Comparison of ENCODE assay signal across 8 cellular contexts in the genomic region with DNA sequence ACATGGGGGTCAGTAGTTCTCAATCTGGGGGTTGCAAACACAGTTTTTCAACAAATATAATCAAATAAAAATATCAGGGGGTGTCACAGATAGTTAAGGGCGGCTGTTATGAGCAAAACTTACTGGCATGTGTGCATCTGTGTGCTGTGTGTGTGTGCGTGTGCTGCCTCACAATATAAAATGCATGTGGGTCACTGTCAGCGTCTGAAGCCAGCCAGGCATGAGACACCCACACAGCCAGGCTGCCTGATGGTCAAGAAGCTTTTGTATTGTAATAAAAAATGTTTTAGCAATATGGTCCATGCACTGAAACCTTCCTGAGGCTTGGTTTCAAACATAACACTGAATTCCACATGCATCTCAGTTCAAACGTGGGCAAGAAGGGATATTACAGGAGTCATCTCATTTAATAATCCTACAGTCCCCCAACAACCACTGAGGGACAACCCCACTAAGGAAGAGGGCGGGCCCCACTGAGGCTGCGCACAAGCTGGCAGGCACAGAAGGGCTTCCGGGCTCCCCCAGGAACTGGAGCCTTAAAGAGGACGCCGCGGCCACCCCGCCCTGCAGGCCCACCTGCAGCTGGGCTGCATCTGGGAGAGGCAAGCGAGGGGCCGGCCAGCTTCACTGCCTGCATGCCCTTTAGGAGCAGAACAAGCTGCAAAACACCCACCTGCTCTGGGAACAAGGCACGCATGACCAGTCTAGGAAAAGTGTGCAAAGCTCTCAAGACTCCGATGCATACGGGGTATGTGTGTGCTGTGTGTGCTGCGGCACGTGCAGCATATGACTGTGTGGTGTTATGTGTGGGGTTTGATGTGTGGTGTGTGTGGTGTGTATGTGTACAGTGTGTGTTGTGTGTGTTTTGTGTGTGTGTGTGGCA. TPM values are rescaled to one million over a fixed set of nuclear protein-coding genes. Genes with fewer than 3 reads are reported as not detected.
DNase-seq lines count a peak whose midpoint lies in the region; ATAC-seq and TF ChIP-seq lines count a peak whose summit lies in the region.

No MANE protein-coding gene starts in this region.

- TF ChIP-seq CTCF in epithelial cell of proximal tubule (conservative IDR thresholded peaks at IDR 0.05; ENCODE audit: low read depth, low read length) = no peak

- H3K27me3 ChIP-seq in H7 (ENCODE audit: control insufficient read depth, insufficient read depth, low read length) = no peaks in the 10 kb centered on the region

- peak overlapping the region; percentile 36 for H3K4me3 ChIP-seq in epithelial cell of proximal tubule (ENCODE audit: low read depth, low read length)
- no peak overlapping the region for H3K4me3 ChIP-seq in H7 (ENCODE audit: insufficient read depth, low read depth, low read length)

- H3K36me3 ChIP-seq in H7 (replicated peaks; ENCODE audit: control insufficient read depth, insufficient read depth, low read length) = no peaks in the 10 kb centered on the region; the same call in 1 of the 2 replicates

- H3K9me3 Mint-ChIP-seq in stimulated activated naive CD8-positive, alpha-beta T cell treated with anti-CD3 and anti-CD28 coated beads, Interleukin-15, Interleukin-2, amounts not matched to agents 100 ng/mL and 50 ng/mL, for 24 hours = no peaks in the 10 kb centered on the region

- peak overlapping the region; percentile 88 for H3K4me3 Mint-ChIP-seq in stimulated activated naive CD8-positive, alpha-beta T cell treated with anti-CD3 and anti-CD28 coated beads, Interleukin-15, Interleukin-2, amounts not matched to agents 100 ng/mL and 50 ng/mL, for 24 hours

- peak overlapping the region; percentile 98 for H3K27ac Mint-ChIP-seq in stimulated activated naive CD8-positive, alpha-beta T cell treated with anti-CD3 and anti-CD28 coated beads, Interleukin-15, Interleukin-2, amounts not matched to agents 100 ng/mL and 50 ng/mL, for 24 hours

- peak; percentile 48 for ATAC-seq in GM18870 (IDR thresholded peaks at IDR 0.05; ENCODE audit: unreplicated experiment)
- ATAC-seq in HG02973 (IDR thresholded peaks at IDR 0.05; ENCODE audit: unreplicated experiment) = peak; percentile 70

- H3K36me3 Mint-ChIP-seq in stimulated activated naive CD8-positive, alpha-beta T cell treated with anti-CD3 and anti-CD28 coated beads, Interleukin-15, Interleukin-2, amounts not matched to agents 100 ng/mL and 50 ng/mL, for 24 hours (ENCODE audit: low read depth) = peaks cover 51% of the 10 kb centered on the region

- peaks cover 4% of the 10 kb centered on the region for H3K27me3 Mint-ChIP-seq in stimulated activated naive CD8-positive, alpha-beta T cell treated with anti-CD3 and anti-CD28 coated beads, Interleukin-15, Interleukin-2, amounts not matched to agents 100 ng/mL and 50 ng/mL, for 24 hours

- H3K4me1 Mint-ChIP-seq in stimulated activated naive CD8-positive, alpha-beta T cell treated with anti-CD3 and anti-CD28 coated beads, Interleukin-15, Interleukin-2, amounts not matched to agents 100 ng/mL and 50 ng/mL, for 24 hours (ENCODE audit: low read depth) = peaks cover 95% of the 10 kb centered on the region

- DNase-seq in activated CD4-positive, CD25-positive, alpha-beta regulatory T cell treated with anti-CD3 and anti-CD28 coated beads, Interleukin-2, amount 50 U/mL, for 72 hours = peak; percentile 18
- DNase-seq in epithelial cell of proximal tubule (ENCODE audit: low read depth) (no peak), H7 (no peak), AG08395 (ENCODE audit: low spot score) (no peak), NCI-H1436 (lab: John Stamatoyannopoulos, UW) (no peak)

RNA-seq across cellular contexts. Expression of a gene that starts 14.1 kb away (rescaled TPM):
- 8.0 and 12.3 TPM in 2 replicates for total RNA-seq in epithelial cell of proximal tubule
- 17.0 and 23.6 TPM in 2 replicates for total RNA-seq in H7 (2014; rRNA removed; shearing (Covaris generic))
